8 cellular contexts compared by ENCODE assay signal in genomic region chr15:41621200-41622193, GRCh38. TPM values are rescaled to one million over a fixed set of nuclear protein-coding genes. Genes with fewer than 3 reads are reported as not detected.
DNase-seq lines count a peak whose midpoint lies in the region; ATAC-seq and TF ChIP-seq lines count a peak whose summit lies in the region.

No MANE protein-coding gene starts in this region.

- H4K91ac ChIP-seq in trophoblast cell (ENCODE audit: low read depth, low read length): peak overlapping the region; percentile 88

- H3K27ac Mint-ChIP-seq in T-helper 17 cell: peak overlapping the region; percentile 66

- H3K4me1 ChIP-seq in heart right ventricle: peaks cover 0 to 22% (median 15%) of the 10 kb centered on the region in 9 donors
- peaks cover 2 to 12% of the 10 kb centered on the region in 2 experiments for H3K4me1 ChIP-seq in trophoblast cell (ENCODE audit: control insufficient read depth in 1 of 2, insufficient read depth in 2 of 2, low read length in 2 of 2)
- H3K4me1 ChIP-seq in thymus (ENCODE audit: control insufficient read depth, insufficient read depth, low read length): peaks cover 4% of the 10 kb centered on the region
- H3K4me1 ChIP-seq in Karpas-422 (ENCODE audit: low read length): peaks cover 7% of the 10 kb centered on the region; the same call in 1 of the 2 replicates

- no peaks in the 10 kb centered on the region for H3K27me3 Mint-ChIP-seq in T-helper 17 cell

- H3K4me3 Mint-ChIP-seq in T-helper 17 cell: peak overlapping the region; percentile 76

- peak overlapping the region; percentile 85 for H4K12ac ChIP-seq in trophoblast cell (ENCODE audit: low read depth, low read length)

- H3K27ac ChIP-seq in heart right ventricle (peak overlapping the region; percentile 29 to 88 (median 66)), trophoblast cell (ENCODE audit: low read depth, low read length) (peak overlapping the region; percentile 18), thymus (ENCODE audit: low read depth) (peak overlapping the region; percentile 82), Karpas-422 (ENCODE audit: low read length) (no peak overlapping the region)

- H3K27me3 ChIP-seq in heart right ventricle (no peaks in the 10 kb centered on the region), trophoblast cell (ENCODE audit: insufficient read depth, low read length) (no peaks in the 10 kb centered on the region), thymus (ENCODE audit: control insufficient read depth, insufficient read depth) (no peaks in the 10 kb centered on the region), Karpas-422 (ENCODE audit: low read length) (no peaks in the 10 kb centered on the region)

- 1 to 2% methylated on average over 103 to 104 of the region's 104 CpGs for WGBS in heart right ventricle, 2 donors
- WGBS in trophoblast cell (ENCODE audit: extremely low coverage, insufficient coverage, insufficient read length): no CpG with 5 or more reads among the region's 104 CpGs
- 2% methylated on average over 104 of the region's 104 CpGs for WGBS in thymus

- H4K20me1 ChIP-seq in Karpas-422 (ENCODE audit: insufficient read depth, low read depth, low read length): no peaks in the 10 kb centered on the region

- H3K36me3 ChIP-seq in heart right ventricle (no peaks in the 10 kb centered on the region), trophoblast cell (ENCODE audit: control insufficient read depth in 1 of 2, insufficient read depth in 2 of 2, low read length in 2 of 2) (peaks cover 0 to 2% of the 10 kb centered on the region in 2 experiments), thymus (ENCODE audit: control insufficient read depth, insufficient read depth) (no peaks in the 10 kb centered on the region), Karpas-422 (ENCODE audit: insufficient read depth, low read length) (no peaks in the 10 kb centered on the region)

- intact Hi-C loops in heart right ventricle (cut with DNase I): loop anchor here in 2 of 10 donors (5.0 kb wide), 2 partner anchors 36 to 41 kb away; partner anchors contain the start of gene MGA (in 1 of the 2)

- H3K4me3 ChIP-seq in heart right ventricle: peak overlapping the region; percentile 29 to 70 (median 63)
- peak overlapping the region; percentile 72 for H3K4me3 ChIP-seq in trophoblast cell (ENCODE audit: low read depth, low read length)
- peak overlapping the region; percentile 63 for H3K4me3 ChIP-seq in thymus (ENCODE audit: low read length)
- H3K4me3 ChIP-seq in Karpas-422 (ENCODE audit: low read length): no peak overlapping the region

- H3K9me3 ChIP-seq in T-helper 17 cell (ENCODE audit: control insufficient read depth, low read length, poor library complexity, severe bottlenecking): no peaks in the 10 kb centered on the region
- H3K9me3 ChIP-seq in heart right ventricle: peaks cover 0 to 16% (median 8%) of the 10 kb centered on the region in 11 donors
- peaks cover 3% of the 10 kb centered on the region for H3K9me3 ChIP-seq in trophoblast cell (ENCODE audit: insufficient read depth, low read depth, low read length)
- peaks cover 3% of the 10 kb centered on the region for H3K9me3 ChIP-seq in thymus (ENCODE audit: control insufficient read depth)
- no peaks in the 10 kb centered on the region for H3K9me3 ChIP-seq in Karpas-422 (ENCODE audit: low read length)

- H3K23ac ChIP-seq in trophoblast cell (ENCODE audit: low read length): no peak overlapping the region

- H3K18ac ChIP-seq in trophoblast cell (ENCODE audit: low read length): peak overlapping the region; percentile 92

- peaks cover 13% of the 10 kb centered on the region for H3K79me1 ChIP-seq in trophoblast cell (ENCODE audit: low read length)

- H3K9me2 ChIP-seq in Karpas-422 (replicated peaks; ENCODE audit: insufficient read depth, low read length): no peaks in the 10 kb centered on the region

- peak overlapping the region; percentile 71 for H3K9ac ChIP-seq in trophoblast cell (ENCODE audit: low read length)
- no peak overlapping the region for H3K9ac ChIP-seq in Karpas-422 (ENCODE audit: low read length)

- DNase-seq in NCI-H1105 treated with DMSO at 0.1 percent for 48 hours (lab: John Stamatoyannopoulos, UW) (peak; percentile 72), T-helper 17 cell (peak; percentile 58 to 64 (median 62)), amniotic epithelial cell (ENCODE audit: low read depth) (peak; percentile 87), heart right ventricle (peak; percentile 77 to 79), trophoblast cell (peak; percentile 80 to 86), Karpas-422 (no peak)

- peak overlapping the region; percentile 79 for H2BK120ac ChIP-seq in trophoblast cell (ENCODE audit: insufficient read depth, low read length, poor library complexity)

- peak overlapping the region; percentile 86 for H2AFZ ChIP-seq in trophoblast cell (ENCODE audit: insufficient read depth, low read length, poor library complexity)
- no peak overlapping the region for H2AFZ ChIP-seq in Karpas-422 (ENCODE audit: low read length)

- peak overlapping the region; percentile 4 for H3K4ac ChIP-seq in trophoblast cell (ENCODE audit: low read depth, low read length)

- no peak for TF ChIP-seq CTCF in heart right ventricle (IDR thresholded peaks at IDR 0.05)

- H3K79me2 ChIP-seq in trophoblast cell (ENCODE audit: control insufficient read depth, insufficient read depth, low read length, poor library complexity): peaks cover 2% of the 10 kb centered on the region
- H3K79me2 ChIP-seq in Karpas-422 (ENCODE audit: low read length): no peaks in the 10 kb centered on the region

- H2BK12ac ChIP-seq in trophoblast cell (ENCODE audit: low read length): peak overlapping the region; percentile 61

- peak overlapping the region; percentile 3 for H2BK5ac ChIP-seq in trophoblast cell (ENCODE audit: low read depth, low read length, poor library complexity)

- no peak for TF ChIP-seq POLR2A in GM18505 (IDR thresholded peaks at IDR 0.05; ENCODE audit: borderline replicate concordance, extremely low read depth, insufficient read depth, insufficient read length)

- peak overlapping the region; percentile 88 for H3K14ac ChIP-seq in trophoblast cell (ENCODE audit: low read length)

- peaks cover 8% of the 10 kb centered on the region for H3K4me1 Mint-ChIP-seq in T-helper 17 cell

- peak; percentile 64 for ATAC-seq in GM18505 (IDR thresholded peaks at IDR 0.05; ENCODE audit: unreplicated experiment)
- ATAC-seq in T-helper 17 cell: peak; percentile 87
- peak; percentile 89 to 93 (median 90) for ATAC-seq in heart right ventricle

- H3K4me2 ChIP-seq in trophoblast cell (ENCODE audit: low read length) (peak overlapping the region; percentile 82), Karpas-422 (ENCODE audit: low read depth, low read length, poor library complexity, severe bottlenecking) (no peak overlapping the region)

- no peak overlapping the region for H2AK5ac ChIP-seq in trophoblast cell (ENCODE audit: low read length)

- H4K8ac ChIP-seq in trophoblast cell (ENCODE audit: low read depth, low read length): peak overlapping the region; percentile 87

- no peaks in the 10 kb centered on the region for H3K36me3 Mint-ChIP-seq in T-helper 17 cell (ENCODE audit: low read depth)

RNA-seq across cellular contexts. Expression of gene MGA, which starts 38.7 kb away (rescaled TPM):
- total RNA-seq in T-helper 17 cell (10 to 100 TPM; 42.6 to 46.6 TPM), heart right ventricle (10 to 100 TPM; 22.2 to 45.3 (median 35.9) TPM)
- polyA plus RNA-seq in heart right ventricle (1 to 10 TPM; 1.6 to 4.6 TPM), thymus (5.2 TPM)
- 12.8 and 13.1 TPM in 2 replicates for polyA plus RNA-seq in trophoblast cell (2013)
- 40.0 and 68.1 TPM in 2 replicates for total RNA-seq in Karpas-422 (2014; rRNA removed; shearing (Covaris generic); ENCODE audit: low replicate concordance)
